Comparison of ENCODE assay signal across 10 cellular contexts in genomic region chr21:45302082-45303061, GRCh38. TPM values are rescaled to one million over a fixed set of nuclear protein-coding genes. Genes with fewer than 3 reads are reported as not detected.
A peak's percentile ranks its signal among the peaks of the same experiment; 100 is the strongest.
DNase-seq lines count a peak whose midpoint lies in the region; ATAC-seq, FAIRE-seq and TF ChIP-seq lines count a peak whose summit lies in the region.
"Had no signal": no experiment of that assay in that cellular context is flagged by ENCODE, and none has a peak within 500 bp of the region (broad histone marks: within the 10 kb centered on the region; RNA-seq: fewer than 3 reads in every experiment).

No MANE protein-coding gene starts in this region.

- TF ChIP-seq CTCF in astrocyte (IDR thresholded peaks at IDR 0.05; ENCODE audit: insufficient read depth, low read depth, low read length): no peak

- H3K9me3 ChIP-seq in astrocyte (ENCODE audit: insufficient read depth, low read depth, low read length) (no peaks in the 10 kb centered on the region), mesenchymal stem cell (ENCODE audit: control insufficient read depth, low read length) (no peaks in the 10 kb centered on the region), Karpas-422 (ENCODE audit: low read length) (no peaks in the 10 kb centered on the region)
- H3K9me3 ChIP-seq: neutrophil had no signal

- H2AK5ac ChIP-seq in mesenchymal stem cell (ENCODE audit: low read length, severe bottlenecking): peak overlapping the region; percentile 6

- no peak overlapping the region for H3K4me3 ChIP-seq in astrocyte (ENCODE audit: insufficient read depth, low read depth, low read length)
- H3K4me3 ChIP-seq in mesenchymal stem cell (ENCODE audit: insufficient read depth in 1 of 2, low read depth in 1 of 2, low read length in 2 of 2): no peak overlapping the region
- no peak overlapping the region for H3K4me3 ChIP-seq in Karpas-422 (ENCODE audit: low read length)

- H3K4me2 ChIP-seq in astrocyte (ENCODE audit: low read length) (no peak overlapping the region), mesenchymal stem cell (ENCODE audit: low read length, poor library complexity, severe bottlenecking) (no peak overlapping the region), Karpas-422 (ENCODE audit: low read depth, low read length, poor library complexity, severe bottlenecking) (no peak overlapping the region)

- H3K4me3 Mint-ChIP-seq in astrocyte (ENCODE audit: unreplicated experiment): no peak overlapping the region
- H3K4me3 Mint-ChIP-seq: IgD-negative memory B cell had no signal

- peak overlapping the region; percentile 2 for H4K8ac ChIP-seq in mesenchymal stem cell (ENCODE audit: low read length)

- H3K4ac ChIP-seq in mesenchymal stem cell (ENCODE audit: low read depth in 1 of 2, low read length in 2 of 2): peak overlapping the region; percentile 92 to 98

- ATAC-seq in HG03097 (IDR thresholded peaks at IDR 0.05; ENCODE audit: low FRiP score, unreplicated experiment): no peak

- H2BK15ac ChIP-seq in mesenchymal stem cell (ENCODE audit: low read depth, poor library complexity, severe bottlenecking): peak overlapping the region; percentile 98

- H3K27ac ChIP-seq in astrocyte (ENCODE audit: low read depth, low read length): peak overlapping the region; percentile 87
- H3K27ac ChIP-seq in mesenchymal stem cell (ENCODE audit: low read length, poor library complexity, severe bottlenecking): no peak overlapping the region
- no peak overlapping the region for H3K27ac ChIP-seq in Karpas-422 (ENCODE audit: low read length)
- H3K27ac ChIP-seq: neutrophil had no signal

- H3K27ac Mint-ChIP-seq in astrocyte (ENCODE audit: unreplicated experiment): peak overlapping the region; percentile 58
- H3K27ac Mint-ChIP-seq: IgD-negative memory B cell had no signal

- H3K4me1 ChIP-seq in astrocyte (ENCODE audit: insufficient read depth, low read length) (peaks cover 39% of the 10 kb centered on the region), mesenchymal stem cell (ENCODE audit: control insufficient read depth, insufficient read depth, low read depth, low read length) (peaks cover 42% of the 10 kb centered on the region), Karpas-422 (ENCODE audit: low read length) (no peaks in the 10 kb centered on the region)

- no peak overlapping the region for H2BK5ac ChIP-seq in mesenchymal stem cell (ENCODE audit: low read depth, low read length, poor library complexity, severe bottlenecking)

- H3K9me2 ChIP-seq in Karpas-422 (replicated peaks; ENCODE audit: insufficient read depth, low read length): no peaks in the 10 kb centered on the region

- H3K9ac ChIP-seq in astrocyte (ENCODE audit: low read length) (peak overlapping the region; percentile 81), mesenchymal stem cell (ENCODE audit: low read length) (peak overlapping the region; percentile 38), Karpas-422 (ENCODE audit: low read length) (no peak overlapping the region)

- 92% methylated on average over 54 of the region's 54 CpGs for WGBS in mesenchymal stem cell

- peak overlapping the region; percentile 99 for H4K91ac ChIP-seq in mesenchymal stem cell (ENCODE audit: low read length)

- H2AFZ ChIP-seq in astrocyte (ENCODE audit: low read depth, low read length) (no peak overlapping the region), mesenchymal stem cell (ENCODE audit: low read depth, low read length) (no peak overlapping the region), Karpas-422 (ENCODE audit: low read length) (no peak overlapping the region)

- peak overlapping the region in 1 of 2 experiments; percentile 73 for H3K14ac ChIP-seq in mesenchymal stem cell (ENCODE audit: low read length in 2 of 2)

- peak overlapping the region; percentile 99 for H2BK120ac ChIP-seq in mesenchymal stem cell (ENCODE audit: low read depth, low read length)

- peaks cover 15% of the 10 kb centered on the region for H3K79me2 ChIP-seq in astrocyte (ENCODE audit: insufficient read depth, low read length)
- H3K79me2 ChIP-seq in Karpas-422 (ENCODE audit: low read length): no peaks in the 10 kb centered on the region

- peaks cover 49% of the 10 kb centered on the region for H3K4me1 Mint-ChIP-seq in astrocyte (ENCODE audit: low read depth, unreplicated experiment)
- H3K4me1 Mint-ChIP-seq: IgD-negative memory B cell had no signal

- H3K23ac ChIP-seq in mesenchymal stem cell (ENCODE audit: low read length in 2 of 2): no peak overlapping the region

- H3K18ac ChIP-seq in mesenchymal stem cell (ENCODE audit: low read depth in 1 of 2, low read length in 2 of 2): peak overlapping the region; percentile 96

- H3K9me3 Mint-ChIP-seq in astrocyte (ENCODE audit: unreplicated experiment): no peaks in the 10 kb centered on the region
- H3K9me3 Mint-ChIP-seq: IgD-negative memory B cell had no signal

- peak overlapping the region; percentile 97 to 99 for H2BK12ac ChIP-seq in mesenchymal stem cell (ENCODE audit: low read length in 2 of 2)

- no peaks in the 10 kb centered on the region for H3K36me3 ChIP-seq in astrocyte (ENCODE audit: insufficient read depth, low read length)
- H3K36me3 ChIP-seq in mesenchymal stem cell (ENCODE audit: control insufficient read depth in 1 of 2, insufficient read depth in 2 of 2, low read depth in 1 of 2, low read length in 2 of 2): peaks cover 0 to 6% of the 10 kb centered on the region in 2 experiments
- no peaks in the 10 kb centered on the region for H3K36me3 ChIP-seq in Karpas-422 (ENCODE audit: insufficient read depth, low read length)
- H3K36me3 ChIP-seq: neutrophil had no signal

- H3K27me3 Mint-ChIP-seq in astrocyte (ENCODE audit: low read depth, unreplicated experiment): no peaks in the 10 kb centered on the region

- H3K27me3 ChIP-seq in astrocyte (ENCODE audit: insufficient read depth, low read length) (no peaks in the 10 kb centered on the region), mesenchymal stem cell (ENCODE audit: control insufficient read depth in 1 of 2, insufficient read depth in 1 of 2, low read length in 2 of 2) (no peaks in the 10 kb centered on the region), Karpas-422 (ENCODE audit: low read length) (no peaks in the 10 kb centered on the region)

- DNase-seq in T-helper 22 cell (ENCODE audit: low read depth): peak; percentile 65
- DNase-seq in astrocyte (ENCODE audit: low read depth): no peak
- no peak for DNase-seq in mesenchymal stem cell
- DNase-seq in stimulated activated CD8-positive, alpha-beta memory T cell treated with anti-CD3 and anti-CD28 coated beads, Interleukin-7, amount 100 ng/mL, for 4 hours (ENCODE audit: low read depth in 2 of 2): peak; percentile 34 to 36
- DNase-seq in NCI-H187 (lab: John Stamatoyannopoulos, UW): no peak
- DNase-seq in NCI-H82 treated with DMSO at 0.1 percent for 48 hours (lab: John Stamatoyannopoulos, UW; ENCODE audit: unreplicated experiment): no peak
- no peak for DNase-seq in Karpas-422

- no peak for FAIRE-seq in astrocyte (lab: Jason Lieb, UNC)

- H3K79me1 ChIP-seq in mesenchymal stem cell (replicated peaks; ENCODE audit: low read length, poor library complexity, severe bottlenecking): peaks cover 11% of the 10 kb centered on the region

- H3K36me3 Mint-ChIP-seq in astrocyte (ENCODE audit: low read depth, unreplicated experiment): peaks cover 14% of the 10 kb centered on the region
- H3K36me3 Mint-ChIP-seq: IgD-negative memory B cell had no signal

- H4K20me1 ChIP-seq in astrocyte (ENCODE audit: insufficient read depth, low read length) (no peaks in the 10 kb centered on the region), Karpas-422 (ENCODE audit: insufficient read depth, low read depth, low read length) (no peaks in the 10 kb centered on the region)

RNA-seq across cellular contexts. Expression of gene POFUT2, which starts 14.7 kb away (rescaled TPM):
- 109 and 119 TPM in 2 replicates for total RNA-seq in astrocyte
- 75.1 TPM for polyA plus RNA-seq in mesenchymal stem cell (2013, experiment 1 of 2)
- polyA plus RNA-seq in mesenchymal stem cell (2013, experiment 2 of 2): 76.3 TPM
- 10.5 and 18.0 TPM in 2 replicates for total RNA-seq in Karpas-422 (2014; rRNA removed; shearing (Covaris generic); ENCODE audit: low replicate concordance)

Comparison
In these comparisons a context has a peak if more than half of its experiments do, and no peak if none do; other contexts are left out.
1. DNase-seq: peak in T-helper 22 cell (single experiment) and stimulated activated CD8-positive, alpha-beta memory T cell treated with anti-CD3 and anti-CD28 coated beads, Interleukin-7, amount 100 ng/mL, for 4 hours (2 of 2); none in astrocyte (single experiment), mesenchymal stem cell (single experiment), NCI-H187 (0 of 2), NCI-H82 treated with DMSO at 0.1 percent for 48 hours (single experiment) and Karpas-422 (single experiment).